Comparison of ENCODE assay signal across 16 cellular contexts in the genomic region with DNA sequence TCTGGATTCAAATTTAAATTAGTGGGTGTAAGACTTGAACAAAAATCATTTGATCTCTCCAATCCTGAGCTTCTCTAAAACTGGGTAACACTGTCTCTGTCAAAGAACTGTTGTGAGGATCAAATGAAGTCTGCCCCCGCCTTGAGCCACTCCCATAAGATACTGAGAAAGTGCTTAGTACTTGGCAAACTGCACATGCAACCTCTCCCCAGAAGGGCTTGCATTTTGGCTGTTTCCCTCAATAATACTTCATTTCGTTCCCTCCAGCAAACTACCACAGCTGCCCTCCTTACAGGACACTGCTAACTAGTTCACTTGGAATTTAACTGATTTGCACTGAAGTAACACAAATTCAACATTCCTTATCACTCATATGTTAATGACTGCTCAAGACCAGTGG.
DNase-seq lines count a peak whose midpoint lies in the region; FAIRE-seq and TF ChIP-seq lines count a peak whose summit lies in the region.
"Had no signal": no experiment of that assay in that cellular context is flagged by ENCODE, and none has a peak within 500 bp of the region (broad histone marks: within the 10 kb centered on the region; RNA-seq: fewer than 3 reads in every experiment).

No MANE protein-coding gene starts in this region.

- H3K36me3 ChIP-seq in HUES48 (ENCODE audit: control insufficient read depth, insufficient read depth, low read length) (no peaks in the 10 kb centered on the region), astrocyte (ENCODE audit: insufficient read depth, low read length) (peaks cover 4% of the 10 kb centered on the region), iPS-20b (ENCODE audit: insufficient read depth, low read depth, low read length) (no peaks in the 10 kb centered on the region), tibial artery (no peaks in the 10 kb centered on the region), MG63 (peaks cover 5% of the 10 kb centered on the region; the same call in 1 of the 2 replicates)
- H3K36me3 ChIP-seq: WERI-Rb-1 had no signal

- H3K4me3 ChIP-seq in HUES48 (ENCODE audit: low read depth, low read length), result 0 out of 2 replicates have a peak overlapping the region, but pooled peaks have one; percentile 8
- no peak overlapping the region for H3K4me3 ChIP-seq in astrocyte (ENCODE audit: insufficient read depth, low read depth, low read length)
- no peak overlapping the region for H3K4me3 ChIP-seq in iPS-20b (ENCODE audit: low read length)
- no peak overlapping the region for H3K4me3 ChIP-seq in tibial artery
- no peak overlapping the region for H3K4me3 ChIP-seq in MG63
- H3K4me3 ChIP-seq: body of pancreas had no signal

- H3K27me3 Mint-ChIP-seq in astrocyte (ENCODE audit: low read depth, unreplicated experiment), result no peaks in the 10 kb centered on the region

- intact Hi-C loops in tibial artery (cut with DNase I; ENCODE audit: low total_unique reads), result no loop called here

- peaks cover 16% of the 10 kb centered on the region for H3K36me3 Mint-ChIP-seq in astrocyte (ENCODE audit: low read depth, unreplicated experiment)
- H3K36me3 Mint-ChIP-seq: activated CD8-positive, alpha-beta memory T cell treated with anti-CD3 and anti-CD28 coated beads, Interleukin-2, amount 10 ng/mL, durations not matched to agents 7 days and 5 days; memory B cell had no signal

- H3K9me3 Mint-ChIP-seq in astrocyte (ENCODE audit: unreplicated experiment), result no peaks in the 10 kb centered on the region
- H3K9me3 Mint-ChIP-seq: memory B cell had no signal

- H3K9me3 ChIP-seq in HUES48 (ENCODE audit: control insufficient read depth, insufficient read depth, low read length), result no peaks in the 10 kb centered on the region
- H3K9me3 ChIP-seq in astrocyte (ENCODE audit: insufficient read depth, low read depth, low read length), result no peaks in the 10 kb centered on the region
- no peaks in the 10 kb centered on the region for H3K9me3 ChIP-seq in iPS-20b (ENCODE audit: insufficient read depth, low read depth, low read length)
- no peaks in the 10 kb centered on the region for H3K9me3 ChIP-seq in tibial artery
- peaks cover 6% of the 10 kb centered on the region; the same call in 1 of the 2 replicates for H3K9me3 ChIP-seq in MG63
- H3K9me3 ChIP-seq: body of pancreas had no signal

- no peak overlapping the region for H3K9ac ChIP-seq in HUES48 (ENCODE audit: low read depth, low read length)
- H3K9ac ChIP-seq in astrocyte (ENCODE audit: low read length), result no peak overlapping the region
- H3K9ac ChIP-seq in iPS-20b (ENCODE audit: low read depth, low read length), result peak overlapping the region; percentile 1; the same call in 1 of the 2 replicates
- H3K9ac ChIP-seq: KMS-11 had no signal

- FAIRE-seq in astrocyte (lab: Jason Lieb, UNC), result no peak

- H4K20me1 ChIP-seq in astrocyte (ENCODE audit: insufficient read depth, low read length), result peaks cover 39% of the 10 kb centered on the region

- TF ChIP-seq CTCF in astrocyte (IDR thresholded peaks at IDR 0.05; ENCODE audit: insufficient read depth, low read depth, low read length), result no peak
- TF ChIP-seq CTCF in tibial artery (IDR thresholded peaks at IDR 0.05), result no peak

- H3K27ac ChIP-seq in HUES48 (ENCODE audit: low read depth, low read length), result peak overlapping the region; percentile 55
- no peak overlapping the region for H3K27ac ChIP-seq in astrocyte (ENCODE audit: low read depth, low read length)
- peak overlapping the region; percentile 34 for H3K27ac ChIP-seq in iPS-20b (ENCODE audit: low read length)
- peak overlapping the region; percentile 29 to 63 for H3K27ac ChIP-seq in tibial artery
- H3K27ac ChIP-seq: body of pancreas, C4-2B, KMS-11, WERI-Rb-1 had no signal

- H3K4me1 ChIP-seq in HUES48 (ENCODE audit: control insufficient read depth, insufficient read depth, low read length) (peaks cover 44% of the 10 kb centered on the region), astrocyte (ENCODE audit: insufficient read depth, low read length) (peaks cover 6% of the 10 kb centered on the region), iPS-20b (ENCODE audit: insufficient read depth, low read length) (peaks cover 32% of the 10 kb centered on the region), tibial artery (peaks cover 0 to 74% (median 38%) of the 10 kb centered on the region in 4 donors)

- H3K79me2 ChIP-seq in astrocyte (ENCODE audit: insufficient read depth, low read length), result peaks cover 84% of the 10 kb centered on the region

- H3K27me3 ChIP-seq in HUES48 (ENCODE audit: control insufficient read depth, insufficient read depth, low read length), result no peaks in the 10 kb centered on the region
- no peaks in the 10 kb centered on the region for H3K27me3 ChIP-seq in astrocyte (ENCODE audit: insufficient read depth, low read length)
- H3K27me3 ChIP-seq in iPS-20b (ENCODE audit: insufficient read depth, low read length), result no peaks in the 10 kb centered on the region
- H3K27me3 ChIP-seq in tibial artery, result no peaks in the 10 kb centered on the region
- no peaks in the 10 kb centered on the region for H3K27me3 ChIP-seq in MG63
- H3K27me3 ChIP-seq: body of pancreas had no signal

- H3K4me3 Mint-ChIP-seq in astrocyte (ENCODE audit: unreplicated experiment), result no peak overlapping the region
- H3K4me3 Mint-ChIP-seq: activated CD8-positive, alpha-beta memory T cell treated with anti-CD3 and anti-CD28 coated beads, Interleukin-2, amount 10 ng/mL, durations not matched to agents 7 days and 5 days; memory B cell had no signal

- H3K4me2 ChIP-seq in astrocyte (ENCODE audit: low read length), result no peak overlapping the region
- H3K4me2 ChIP-seq: KMS-11 had no signal

- H3K4me1 Mint-ChIP-seq in astrocyte (ENCODE audit: low read depth, unreplicated experiment), result peaks cover 68% of the 10 kb centered on the region
- H3K4me1 Mint-ChIP-seq: activated CD8-positive, alpha-beta memory T cell treated with anti-CD3 and anti-CD28 coated beads, Interleukin-2, amount 10 ng/mL, durations not matched to agents 7 days and 5 days; memory B cell had no signal

- peak overlapping the region; percentile 38 for H3K27ac Mint-ChIP-seq in astrocyte (ENCODE audit: unreplicated experiment)
- H3K27ac Mint-ChIP-seq: activated CD8-positive, alpha-beta memory T cell treated with anti-CD3 and anti-CD28 coated beads, Interleukin-2, amount 10 ng/mL, durations not matched to agents 7 days and 5 days; memory B cell had no signal

- no peak overlapping the region for H2AFZ ChIP-seq in astrocyte (ENCODE audit: low read depth, low read length)

- DNase-seq in astrocyte (ENCODE audit: low read depth) (no peak), tibial artery (no peak), SIG-M5 (lab: John Stamatoyannopoulos, UW) (no peak), DMS 273 (lab: John Stamatoyannopoulos, UW; ENCODE audit: unreplicated experiment) (no peak), MG63 (no peak)
- DNase-seq: activated CD8-positive, alpha-beta memory T cell treated with anti-CD3 and anti-CD28 coated beads, Interleukin-2, amount 10 ng/mL, durations not matched to agents 7 days and 5 days; body of pancreas; DMS79 treated with DMSO at 0.1 percent for 48 hours; NCI-H510A treated with DMSO at 0.1 percent for 48 hours; stimulated activated naive CD4-positive, alpha-beta T cell treated with Interleukin-2 at 50 U/mL for 16 hours; WERI-Rb-1 had no signal
